In the genomic region with DNA sequence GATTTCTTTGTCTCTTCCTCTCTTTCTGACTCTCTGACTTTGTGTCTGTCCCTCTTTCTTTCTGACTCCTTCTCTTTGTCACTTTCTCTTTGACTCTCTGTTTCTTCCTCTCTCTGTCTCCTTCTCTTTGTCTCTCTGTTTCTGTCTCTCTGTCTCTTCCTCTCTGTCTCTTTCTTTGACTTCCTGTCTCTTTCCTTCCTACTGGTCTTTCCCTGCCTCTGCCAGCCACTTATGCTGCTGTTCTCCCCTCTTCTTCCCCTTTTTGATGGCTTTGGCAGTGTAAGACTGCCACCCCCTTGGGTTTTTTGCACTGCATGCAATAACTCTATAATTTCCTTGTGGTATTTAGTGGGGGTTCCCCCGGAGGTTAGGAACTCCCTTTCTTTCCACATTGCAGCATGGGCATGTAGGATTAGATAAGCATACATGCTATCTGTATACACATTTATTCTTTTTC, we compare ENCODE assay signal across 8 cellular contexts. TPM values are rescaled to one million over a fixed set of nuclear protein-coding genes. Genes with fewer than 3 reads are reported as not detected.
A peak's percentile ranks its signal among the peaks of the same experiment; 100 is the strongest.
DNase-seq lines count a peak whose midpoint lies in the region; ATAC-seq, FAIRE-seq and TF ChIP-seq lines count a peak whose summit lies in the region.
"Not testable (repeated sequence)": the region's sequence is repeated elsewhere in the genome, so short reads cannot be mapped to it uniquely, and the experiment has no call there.

No MANE protein-coding gene starts in this region.

- RAD21 ChIA-PET in GM12878 (lab: Charles Lee; ENCODE audit: unreplicated experiment): not testable (repeated sequence)

- not testable (repeated sequence) for ATAC-seq in CD8-positive, alpha-beta T cell
- ATAC-seq in GM18909 (IDR thresholded peaks at IDR 0.05; ENCODE audit: poor library complexity, unreplicated experiment) (peak; percentile 67), GM12878 (peak; percentile 71)
- peak; percentile 91 for ATAC-seq in stimulated activated naive CD8-positive, alpha-beta T cell treated with anti-CD3 and anti-CD28 coated beads, Interleukin-15, Interleukin-2, amounts not matched to agents 100 U/mL and 50 U/mL, for 24 hours

- not testable (repeated sequence) for H3K27ac ChIP-seq in CD8-positive, alpha-beta T cell (ENCODE audit: low read depth, low read length); HEK293 (ENCODE audit: extremely low read depth, low read depth, low read length)
- H3K27ac ChIP-seq in GM12878 (ENCODE audit: control insufficient read depth, insufficient read depth): peak overlapping the region; percentile 13

- SMC1A ChIA-PET in GM12878 (lab: Charles Lee; ENCODE audit: uncharacterized antibody, unreplicated experiment): interaction anchor here (1.2 to 1.7 kb wide), 2 partner anchors 21 to 127 kb away, joined by 3 to 10 read pairs; no protein-coding TSS in a partner anchor

- not testable (repeated sequence) for TF ChIP-seq CTCF in CD8-positive, alpha-beta T cell (IDR thresholded peaks at IDR 0.05); HEK293 (tag by site-specific recombination; IDR thresholded peaks at IDR 0.05)
- TF ChIP-seq CTCF in GM12878 (IDR thresholded peaks at IDR 0.05 in 2 of 3, conservative IDR thresholded peaks at IDR 0.05 in 1 of 3; ENCODE audit: control insufficient read depth in 2 of 3, extremely low read depth in 1 of 3, insufficient read depth in 1 of 3, low read depth in 3 of 3, low read length in 3 of 3): peak in 1 of 3 experiments; percentile 9; a peak in 1 of 6 replicates

- peak overlapping the region; percentile 52 for H3K27ac Mint-ChIP-seq in CD8-positive, alpha-beta T cell
- H3K27ac Mint-ChIP-seq in activated CD4-positive, alpha-beta memory T cell treated with anti-CD3 and anti-CD28 coated beads for 36 hours: peak overlapping the region; percentile 11

- not testable (repeated sequence) for BruUV-seq in GM12878 (replicated peaks; lab: Mats Ljungman, UMichigan)

- CTCF ChIA-PET in CD8-positive, alpha-beta T cell (lab: Charles Lee); HEK293 (lab: Yijun Ruan, JAX); activated CD4-positive, alpha-beta memory T cell treated with anti-CD3 and anti-CD28 coated beads for 36 hours (lab: Charles Lee): not testable (repeated sequence)
- CTCF ChIA-PET in GM12878 (lab: Yijun Ruan, JAX): interaction anchor here (1.7 to 2.4 kb wide), 3 partner anchors 12 to 127 kb away, joined by 4 to 18 read pairs (median 10); partner anchors contain the start of gene ZCCHC4

- not testable (repeated sequence) for H3K9ac ChIP-seq in GM12878 (ENCODE audit: control insufficient read depth, insufficient read depth, low read length)

- H3K4me1 ChIP-seq in CD8-positive, alpha-beta T cell (ENCODE audit: insufficient read depth, low read length); HEK293 (ENCODE audit: control insufficient read depth, insufficient read depth, low read length); GM12878 (ENCODE audit: control insufficient read depth, insufficient read depth, low read length): not testable (repeated sequence)

- TF ChIP-seq EP300 in GM12878 (IDR thresholded peaks at IDR 0.05; ENCODE audit: borderline replicate concordance in 1 of 2, control insufficient read depth in 1 of 2, low read depth in 2 of 2, low read length in 2 of 2): not testable (repeated sequence)

- WGBS in GM12878 (ENCODE audit: insufficient coverage, insufficient replicate concordance, low lambda C conversion rate, missing lambda C conversion rate): 0% methylated on average over 1 of the region's 1 CpG

- peak; percentile 65 for FAIRE-seq in GM12878 (lab: Jason Lieb, UNC)

- H3K36me3 ChIP-seq in CD8-positive, alpha-beta T cell (ENCODE audit: insufficient read depth, low read length); HEK293 (ENCODE audit: control insufficient read depth in 2 of 2, insufficient read depth in 1 of 2, low read length in 2 of 2); GM12878 (ENCODE audit: control insufficient read depth in 2 of 2, insufficient read depth in 2 of 2, low read length in 1 of 2): not testable (repeated sequence)

- not testable (repeated sequence) for H2AFZ ChIP-seq in GM12878 (ENCODE audit: control insufficient read depth, low read depth, low read length)

- H3K9me3 Mint-ChIP-seq in CD8-positive, alpha-beta T cell: not testable (repeated sequence)
- peaks cover 11% of the 10 kb centered on the region for H3K9me3 Mint-ChIP-seq in activated CD4-positive, alpha-beta memory T cell treated with anti-CD3 and anti-CD28 coated beads for 36 hours

- POLR2A ChIA-PET in CD8-positive, alpha-beta T cell (lab: Charles Lee); HEK293 (lab: Yijun Ruan, JAX); activated CD4-positive, alpha-beta memory T cell treated with anti-CD3 and anti-CD28 coated beads for 36 hours (lab: Charles Lee); GM12878 (lab: Charles Lee): not testable (repeated sequence)

- intact Hi-C loops in CD8-positive, alpha-beta T cell (cut with DNase I, micrococcal nuclease); activated CD4-positive, alpha-beta memory T cell treated with anti-CD3 and anti-CD28 coated beads for 36 hours (cut with micrococcal nuclease); GM12878 (cut with micrococcal nuclease; ENCODE audit: unreplicated experiment): not testable (repeated sequence)

- H3K36me3 Mint-ChIP-seq in CD8-positive, alpha-beta T cell: peaks cover 13% of the 10 kb centered on the region
- peaks cover 25% of the 10 kb centered on the region for H3K36me3 Mint-ChIP-seq in activated CD4-positive, alpha-beta memory T cell treated with anti-CD3 and anti-CD28 coated beads for 36 hours

- H4K20me1 ChIP-seq in GM12878 (ENCODE audit: control insufficient read depth, insufficient read depth): not testable (repeated sequence)

- not testable (repeated sequence) for H3K9me3 ChIP-seq in CD8-positive, alpha-beta T cell (ENCODE audit: low read length); HEK293 (ENCODE audit: control insufficient read depth, insufficient read depth, low read depth, low read length); GM12878 (replicated peaks; ENCODE audit: control insufficient read depth, insufficient read depth, low read length)

- H3K27me3 Mint-ChIP-seq in CD8-positive, alpha-beta T cell (ENCODE audit: low read depth); activated CD4-positive, alpha-beta memory T cell treated with anti-CD3 and anti-CD28 coated beads for 36 hours: not testable (repeated sequence)

- 0 out of 2 replicates have a peak, but pooled peaks have one; percentile 5 for TF ChIP-seq RAD21 in GM12878 (IDR thresholded peaks at IDR 0.05; ENCODE audit: insufficient read depth, low read depth, low read length)

- not testable (repeated sequence) for DNase-seq in CD8-positive, alpha-beta T cell; activated CD4-positive, alpha-beta memory T cell treated with anti-CD3 and anti-CD28 coated beads for 36 hours; GM12878 (ENCODE audit: low read depth, low spot score)
- DNase-seq in HUDEP-2 (lab: John Stamatoyannopoulos, UW; ENCODE audit: unreplicated experiment in 76 of 76): peak in 53 of 76 experiments; percentile 2 to 75 (median 27)
- peak; percentile 86 for DNase-seq in OCI-M1 (lab: John Stamatoyannopoulos, UW)
- peak; percentile 29 for DNase-seq in stimulated activated naive CD8-positive, alpha-beta T cell treated with anti-CD3 and anti-CD28 coated beads, Interleukin-15, Interleukin-2, amounts not matched to agents 100 U/mL and 50 U/mL, for 24 hours

- H3K4me2 ChIP-seq in GM12878 (ENCODE audit: control insufficient read depth, insufficient read depth): peak overlapping the region; percentile 66; the same call in 1 of the 2 replicates

- not testable (repeated sequence) for H3K4me3 Mint-ChIP-seq in CD8-positive, alpha-beta T cell; activated CD4-positive, alpha-beta memory T cell treated with anti-CD3 and anti-CD28 coated beads for 36 hours

- in situ Hi-C loops in GM12878 (cut with MboI): not testable (repeated sequence)

- H3K27me3 ChIP-seq in CD8-positive, alpha-beta T cell (ENCODE audit: insufficient read depth, low read length); GM12878 (replicated peaks in 1 of 2; ENCODE audit: control insufficient read depth in 2 of 2, insufficient read depth in 2 of 2, low read length in 1 of 2): not testable (repeated sequence)

- H3K4me3 ChIP-seq in CD8-positive, alpha-beta T cell (ENCODE audit: low read depth, low read length); HEK293 (ENCODE audit: low read depth, low read length): not testable (repeated sequence)
- H3K4me3 ChIP-seq in GM12878: peak overlapping the region; percentile 62; the same call in 1 of the 2 replicates

- not testable (repeated sequence) for TF ChIP-seq POLR2A in GM12878 (IDR thresholded peaks at IDR 0.05; ENCODE audit: low read depth, low read length)

- peaks cover 51% of the 10 kb centered on the region for H3K4me1 Mint-ChIP-seq in CD8-positive, alpha-beta T cell (ENCODE audit: low read depth)
- H3K4me1 Mint-ChIP-seq in activated CD4-positive, alpha-beta memory T cell treated with anti-CD3 and anti-CD28 coated beads for 36 hours (ENCODE audit: low read depth): peaks cover 52% of the 10 kb centered on the region

- peaks cover 73% of the 10 kb centered on the region for H3K79me2 ChIP-seq in GM12878 (ENCODE audit: control insufficient read depth, insufficient read depth, low read length)

RNA-seq across cellular contexts. Expression of gene PI4K2B, which starts 6.9 kb away (rescaled TPM):
- 1 to 10 TPM; 5.7 to 6.4 TPM for total RNA-seq in CD8-positive, alpha-beta T cell
- total RNA-seq in activated CD4-positive, alpha-beta memory T cell treated with anti-CD3 and anti-CD28 coated beads for 36 hours: 10 to 100 TPM; 41.0 to 42.3 TPM
- total RNA-seq in GM12878 (2013; cell fraction: nucleolus; rRNA removed): 22.9 and 23.3 TPM in 2 replicates
- total RNA-seq in GM12878 (2014; rRNA removed) (46.0 and 57.8 TPM in 2 replicates), GM12878 (2014; rRNA removed; fragmentation: Illumina TruSeq; extraction: Trizol) (52.0 and 52.5 TPM in 2 replicates), GM12878 (2021) (41.2 and 44.9 TPM in 2 replicates)
- polyA plus RNA-seq in GM12878 (2011; ENCODE audit: low read depth): 19.8 TPM
- polyA plus RNA-seq in GM12878 (2011; rRNA removed) (37.5 and 72.8 TPM in 2 replicates), GM12878 (2014; fragmentation: Illumina TruSeq; extraction: Trizol) (40.1 and 58.6 TPM in 2 replicates), GM12878 (2014; fragmentation: Nextera tagmentation; extraction: Ambion mirVana) (10 to 100 TPM; 12.9 to 18.2 TPM), GM12878 (2014; rRNA removed) (28.0 and 32.6 TPM in 2 replicates), GM12878 (2016; fragmentation: Nextera tagmentation; extraction: Ambion mirVana) (10 to 100 TPM; 50.0 to 55.3 TPM)
- polyA plus RNA-seq in GM12878 (2011; cell fraction: cytosol; rRNA removed): 8.5 and 11.5 TPM in 2 replicates
- 14.2 and 17.2 TPM in 2 replicates for polyA plus RNA-seq in GM12878 (2011; cell fraction: nucleus; rRNA removed)
- 33.4 and 42.6 TPM in 2 replicates for polyA plus RNA-seq in GM12878 (2012)
- 9.1 and 11.2 TPM in 2 replicates for polyA minus RNA-seq in GM12878 (2011; rRNA and poly(A)+ RNA removed)
- 7.7 and 8.0 TPM in 2 replicates for polyA minus RNA-seq in GM12878 (2011; cell fraction: cytosol; rRNA and poly(A)+ RNA removed)
- polyA minus RNA-seq in GM12878 (2011; cell fraction: nucleus; rRNA and poly(A)+ RNA removed): 7.0 and 10.3 TPM in 2 replicates
